In genomic region chrX:5958523-5958922, GRCh38 we compare ENCODE assay signal across 18 cellular contexts.
DNase-seq lines count a peak whose midpoint lies in the region; ATAC-seq, FAIRE-seq and TF ChIP-seq lines count a peak whose summit lies in the region.
"Had no signal": no experiment of that assay in that cellular context is flagged by ENCODE, and none has a peak within 500 bp of the region (broad histone marks: within the 10 kb centered on the region; RNA-seq: fewer than 3 reads in every experiment).

No MANE protein-coding gene starts in this region.

- H3K36me3 ChIP-seq in HepG2 (replicated peaks in 1 of 2; ENCODE audit: control insufficient read depth in 1 of 2, insufficient read depth in 2 of 2, low read length in 2 of 2) (no peaks in the 10 kb centered on the region), right lobe of liver (no peaks in the 10 kb centered on the region), keratinocyte (ENCODE audit: control insufficient read depth in 2 of 2, extremely low read depth in 1 of 2, insufficient read depth in 2 of 2, low read length in 2 of 2) (no peaks in the 10 kb centered on the region), BE2C (no peaks in the 10 kb centered on the region)

- CTCF ChIA-PET in HepG2 (lab: Yijun Ruan, JAX; ENCODE audit: low intra/inter-chr PET ratio, low total read pairs), result no interaction called here

- H3K9ac ChIP-seq in HepG2 (ENCODE audit: insufficient read depth, low read depth, low read length) (no peak overlapping the region), keratinocyte (ENCODE audit: control insufficient read depth, extremely low read depth, insufficient read depth, low read length) (no peak overlapping the region)

- no peak for TF ChIP-seq EP300 in HepG2 (IDR thresholded peaks at IDR 0.05; ENCODE audit: low read depth in 2 of 2, low read length in 2 of 2)
- no peak for TF ChIP-seq EP300 in HepG2 (CRISPR knock-in tag; IDR thresholded peaks at IDR 0.05; ENCODE audit: borderline replicate concordance)

- no peaks in the 10 kb centered on the region for H3K9me1 ChIP-seq in keratinocyte (ENCODE audit: control insufficient read depth, extremely low read depth, insufficient read depth, low read length)

- H3K4me2 ChIP-seq in HepG2 (ENCODE audit: low read depth, low read length) (no peak overlapping the region), keratinocyte (ENCODE audit: control insufficient read depth, extremely low read depth, insufficient read depth, low read depth, low read length) (no peak overlapping the region)

- no peak for TF ChIP-seq RAD21 in HepG2 (CRISPR knock-in tag; IDR thresholded peaks at IDR 0.05)

- H3K27me3 ChIP-seq in HepG2 (ENCODE audit: control insufficient read depth in 1 of 2, insufficient read depth in 2 of 2, low read length in 2 of 2) (no peaks in the 10 kb centered on the region), right lobe of liver (no peaks in the 10 kb centered on the region), keratinocyte (ENCODE audit: control insufficient read depth, extremely low read depth, insufficient read depth, low read length) (no peaks in the 10 kb centered on the region), BE2C (no peaks in the 10 kb centered on the region)

- TF ChIP-seq CTCF in HepG2 (CRISPR knock-in tag; IDR thresholded peaks at IDR 0.05), result no peak
- TF ChIP-seq CTCF in right lobe of liver (IDR thresholded peaks at IDR 0.05), result no peak
- TF ChIP-seq CTCF in keratinocyte (optimal IDR thresholded peaks at IDR 0.05 in 1 of 3, IDR thresholded peaks at IDR 0.05 in 1 of 3, conservative IDR thresholded peaks at IDR 0.05 in 1 of 3; ENCODE audit: extremely low read depth in 1 of 3, insufficient read depth in 2 of 3, low read length in 3 of 3), result no peak
- TF ChIP-seq CTCF in BE2C (IDR thresholded peaks at IDR 0.05; ENCODE audit: low read depth, low read length), result no peak

- WGBS in HepG2 (ENCODE audit: low lambda C conversion rate), result 0% methylated on average over 2 of the region's 2 CpGs
- WGBS in right lobe of liver (ENCODE audit: insufficient coverage, low coverage, low lambda C conversion rate, missing lambda C conversion rate), result 37% methylated on average over 2 of the region's 2 CpGs

- intact Hi-C loops in HepG2 (cut with micrococcal nuclease; ENCODE audit: unreplicated experiment) (no loop called here), right lobe of liver (cut with DNase I) (no loop called here)

- H2AFZ ChIP-seq in HepG2 (ENCODE audit: low read length), result no peak overlapping the region
- H2AFZ ChIP-seq in keratinocyte (ENCODE audit: control insufficient read depth, low read length), result no peak overlapping the region

- H4K20me1 ChIP-seq in HepG2 (ENCODE audit: insufficient read depth, low read length), result no peaks in the 10 kb centered on the region
- no peaks in the 10 kb centered on the region for H4K20me1 ChIP-seq in keratinocyte (ENCODE audit: control insufficient read depth, extremely low read depth, insufficient read depth, low read length)

- FAIRE-seq in HepG2 (lab: Jason Lieb, UNC) (no peak), keratinocyte (lab: Jason Lieb, UNC) (peak; percentile 70)
- FAIRE-seq: D721Med, G401.6, GM12891, K562 had no signal

- no TSS peak for BruUV-seq in HepG2 (replicated peaks; lab: Mats Ljungman, UMichigan)

- POLR2A ChIA-PET in HepG2 (lab: Yijun Ruan, JAX), result no interaction called here

- H3K79me2 ChIP-seq in HepG2 (ENCODE audit: insufficient read depth, low read length) (no peaks in the 10 kb centered on the region), keratinocyte (ENCODE audit: control insufficient read depth, insufficient read depth, low read length) (no peaks in the 10 kb centered on the region)

- H3K4me3 ChIP-seq in HepG2 (replicated peaks in 1 of 3; ENCODE audit: insufficient read depth in 1 of 3, low read depth in 2 of 3, low read length in 3 of 3), result no peak overlapping the region
- H3K4me3 ChIP-seq in right lobe of liver, result no peak overlapping the region
- H3K4me3 ChIP-seq in keratinocyte (ENCODE audit: control insufficient read depth in 2 of 3, extremely low read depth in 1 of 3, insufficient read depth in 2 of 3, low read depth in 1 of 3, low read length in 3 of 3), result no peak overlapping the region
- H3K4me3 ChIP-seq in BE2C (ENCODE audit: low read depth, low read length), result no peak overlapping the region
- H3K4me3 ChIP-seq: K562 had no signal

- H3K4me1 ChIP-seq in HepG2 (ENCODE audit: insufficient read depth, low read length), result no peaks in the 10 kb centered on the region
- no peaks in the 10 kb centered on the region for H3K4me1 ChIP-seq in right lobe of liver
- H3K4me1 ChIP-seq in keratinocyte (ENCODE audit: control insufficient read depth, extremely low read depth, insufficient read depth, low read length), result no peaks in the 10 kb centered on the region
- H3K4me1 ChIP-seq in BE2C, result no peaks in the 10 kb centered on the region

- in situ Hi-C loops in HepG2 (cut with HindIII; ENCODE audit: extremely low pct_ligation_motif_present, low pct_unique_long_range_greater_than_20kb), result no loop called here

- H3K27ac ChIP-seq in HepG2 (ENCODE audit: extremely low read length, insufficient read depth, low read length), result no peak overlapping the region
- no peak overlapping the region for H3K27ac ChIP-seq in right lobe of liver
- no peak overlapping the region for H3K27ac ChIP-seq in keratinocyte (ENCODE audit: control insufficient read depth, insufficient read depth, low read length)
- H3K27ac ChIP-seq: 22Rv1 had no signal

- no peak for DNase-seq in HepG2 (ENCODE audit: low spot score)
- no peak for DNase-seq in right lobe of liver
- peak; percentile 35 to 55 for DNase-seq in NCI-H526 (lab: John Stamatoyannopoulos, UW)
- no peak for DNase-seq in keratinocyte (ENCODE audit: low read depth, low spot score)
- no peak for DNase-seq in SK-N-DZ (ENCODE audit: low spot score)
- no peak for DNase-seq in HPDE6-E6E7 (ENCODE audit: extremely low spot score)
- no peak for DNase-seq in BE2C
- DNase-seq: C1 segment of cervical spinal cord; CD4-positive, CD25-positive, alpha-beta regulatory T cell; CD8-positive, alpha-beta memory T cell; COR-L47; GOT3; H9 had no signal

- ATAC-seq in HepG2, result no peak
- no peak for ATAC-seq in right lobe of liver
- ATAC-seq: K562 had no signal

- TF ChIP-seq POLR2A in HepG2 (IDR thresholded peaks at IDR 0.05; ENCODE audit: insufficient read depth in 1 of 2, low read depth in 2 of 2, low read length in 2 of 2), result no peak
- no peak for TF ChIP-seq POLR2A in right lobe of liver (IDR thresholded peaks at IDR 0.05)

- dilution Hi-C loops in keratinocyte (cut with MboI; ENCODE audit: extremely low pct_ligation_motif_present, low sequenced_read_pairs), result no loop called here

- H3K9me3 ChIP-seq in HepG2 (ENCODE audit: low read length) (no peaks in the 10 kb centered on the region), right lobe of liver (no peaks in the 10 kb centered on the region), keratinocyte (ENCODE audit: control insufficient read depth, low read depth, low read length) (no peaks in the 10 kb centered on the region), BE2C (no peaks in the 10 kb centered on the region)

TF ChIP-seq in HepG2, 621 proteins besides CTCF, POLR2A, EP300 and RAD21 (continues in another document):
- TF ChIP-seq MAFK (conservative IDR thresholded peaks at IDR 0.05 in 1 of 2, IDR thresholded peaks at IDR 0.05 in 1 of 2; ENCODE audit: low read length in 2 of 2), result peak; percentile 40 to 56; a peak in 3 of 4 replicates
- TF ChIP-seq MAFF (IDR thresholded peaks at IDR 0.05; ENCODE audit: low read depth, low read length), result peak; percentile 47; the same call in 1 of the 2 replicates
- TF ChIP-seq HHEX (CRISPR knock-in tag; IDR thresholded peaks at IDR 0.05), result no peak
- TF ChIP-seq PRDM15 (CRISPR knock-in tag; IDR thresholded peaks at IDR 0.05), result no peak
- TF ChIP-seq CEBPB (IDR thresholded peaks at IDR 0.05; ENCODE audit: borderline replicate concordance, low read depth, low read length), result no peak
- TF ChIP-seq MYC (CRISPR knock-in tag; IDR thresholded peaks at IDR 0.05; ENCODE audit: borderline replicate concordance), result no peak
- no peak for TF ChIP-seq PLSCR1 (CRISPR knock-in tag; IDR thresholded peaks at IDR 0.05; ENCODE audit: borderline replicate concordance)
- no peak for TF ChIP-seq SMAD1 (CRISPR knock-in tag; IDR thresholded peaks at IDR 0.05; ENCODE audit: borderline replicate concordance, low read depth)
- TF ChIP-seq SRSF4 (IDR thresholded peaks at IDR 0.05; ENCODE audit: low read depth, low read length, poor library complexity, severe bottlenecking), result no peak
- no peak for TF ChIP-seq ZIK1 (CRISPR knock-in tag; IDR thresholded peaks at IDR 0.05; ENCODE audit: borderline replicate concordance, low read depth)
- TF ChIP-seq ZNF33A (CRISPR knock-in tag; IDR thresholded peaks at IDR 0.05; ENCODE audit: borderline replicate concordance), result no peak

Comparison
In these comparisons a context has a peak if more than half of its experiments do, and no peak if none do; other contexts are left out.
1. DNase-seq: peak in NCI-H526 (2 of 2); none in HepG2 (single experiment), right lobe of liver (0 of 3), keratinocyte (single experiment), SK-N-DZ (single experiment), HPDE6-E6E7 (single experiment) and BE2C (single experiment).